In genomic region chr3:131172502-131172901, GRCh38 we compare ENCODE assay signal across 11 cellular contexts.
"Had no signal": no experiment of that assay in that cellular context is flagged by ENCODE, and none has a peak within 500 bp of the region (broad histone marks: within the 10 kb centered on the region; RNA-seq: fewer than 3 reads in every experiment).

No MANE protein-coding gene starts in this region.

- H3K9ac ChIP-seq: GM23248 had no signal

- H3K9me3 ChIP-seq: HAP-1 had no signal

- FAIRE-seq: H1, H54 had no signal

- H3K27ac ChIP-seq: GM23248 had no signal

- H3K4me2 ChIP-seq: GM23338 had no signal

- H2AFZ ChIP-seq: GM23248, GM23338 had no signal

- DNase-seq: GM23248, GOT3, H7, H9, HCEC 1CT, HFFc6 had no signal

- ATAC-seq: GM23338, HCT116 had no signal

- H3K4me1 ChIP-seq: HAP-1 had no signal

- H3K4me3 ChIP-seq: GM23248, GM23338, HAP-1 had no signal

- H3K36me3 ChIP-seq: HAP-1 had no signal
